Comparison of ENCODE assay signal across 15 cellular contexts in genomic region chr9:76692448-76693129, GRCh38.
DNase-seq lines count a peak whose midpoint lies in the region; ATAC-seq, FAIRE-seq and TF ChIP-seq lines count a peak whose summit lies in the region.
"Had no signal": no experiment of that assay in that cellular context is flagged by ENCODE, and none has a peak within 500 bp of the region (broad histone marks: within the 10 kb centered on the region; RNA-seq: fewer than 3 reads in every experiment).

No MANE protein-coding gene starts in this region.

- H3K27ac Mint-ChIP-seq in activated T-helper 17 cell treated with anti-CD3 and anti-CD28 coated beads, Interleukin-2, amount 50 U/mL, for 72 hours = no peak overlapping the region
- H3K27ac Mint-ChIP-seq in stimulated activated effector memory CD8-positive, alpha-beta T cell treated with anti-CD3 and anti-CD28 coated beads, Interleukin-12 subunit alpha, Interleukin-12 subunit beta, amount 100 ng/mL, for 72 hours = no peak overlapping the region
- H3K27ac Mint-ChIP-seq: activated T-helper 1 cell treated with anti-CD3 and anti-CD28 coated beads, Interleukin-12 subunit alpha, Interleukin-12 subunit beta, Interleukin-2, Interleukin-4 antibody, amounts not matched to agents 30 ng/mL and 10 ng/mL and 1 ng/mL, durations not matched to agents 14 hours and 24 hours and 36 hours had no signal

- H3K27me3 ChIP-seq in iPS-20b (ENCODE audit: insufficient read depth, low read length) = peaks cover 46% of the 10 kb centered on the region
- H3K27me3 ChIP-seq: neutrophil had no signal

- H3K4me3 Mint-ChIP-seq in activated T-cell treated with anti-CD3 and anti-CD28 coated beads, Interleukin-2, amount 50 U/mL, for 4 hours = peak overlapping the region; percentile 69
- H3K4me3 Mint-ChIP-seq in activated T-helper 17 cell treated with anti-CD3 and anti-CD28 coated beads, Interleukin-2, amount 50 U/mL, for 72 hours = peak overlapping the region; percentile 63
- peak overlapping the region; percentile 45 for H3K4me3 Mint-ChIP-seq in stimulated activated effector memory CD8-positive, alpha-beta T cell treated with anti-CD3 and anti-CD28 coated beads, Interleukin-12 subunit alpha, Interleukin-12 subunit beta, amount 100 ng/mL, for 72 hours

- no peaks in the 10 kb centered on the region for H3K9me3 ChIP-seq in iPS-20b (ENCODE audit: insufficient read depth, low read depth, low read length)
- H3K9me3 ChIP-seq: neutrophil, thyroid gland had no signal

- H3K4me3 ChIP-seq in iPS-20b (ENCODE audit: low read length) = peak overlapping the region; percentile 88; the same call in 1 of the 2 replicates
- H3K4me3 ChIP-seq: SK-N-MC, thyroid gland had no signal

- peaks cover 8% of the 10 kb centered on the region for H3K4me1 Mint-ChIP-seq in activated T-cell treated with anti-CD3 and anti-CD28 coated beads, Interleukin-2, amount 50 U/mL, for 4 hours (ENCODE audit: low read depth)
- peaks cover 14% of the 10 kb centered on the region for H3K4me1 Mint-ChIP-seq in activated T-helper 17 cell treated with anti-CD3 and anti-CD28 coated beads, Interleukin-2, amount 50 U/mL, for 72 hours
- peaks cover 22% of the 10 kb centered on the region for H3K4me1 Mint-ChIP-seq in stimulated activated effector memory CD8-positive, alpha-beta T cell treated with anti-CD3 and anti-CD28 coated beads, Interleukin-12 subunit alpha, Interleukin-12 subunit beta, amount 100 ng/mL, for 72 hours

- no peak overlapping the region for H3K27ac ChIP-seq in iPS-20b (ENCODE audit: low read length)
- H3K27ac ChIP-seq: SK-N-MC, thyroid gland had no signal

- no peak for DNase-seq in activated T-cell treated with anti-CD3 and anti-CD28 coated beads, Interleukin-2, amount 50 U/mL, for 4 hours
- no peak for DNase-seq in activated T-cell treated with anti-CD3 and anti-CD28 coated beads, Interleukin-2, amount 50 U/mL, for 48 hours
- DNase-seq in stimulated activated effector memory CD8-positive, alpha-beta T cell treated with anti-CD3 and anti-CD28 coated beads, Interleukin-12 subunit alpha, Interleukin-12 subunit beta, amount 100 ng/mL, for 72 hours (ENCODE audit: low spot score in 2 of 2) = peak in 1 of 2 donors; percentile 39
- DNase-seq in DMS153 (lab: John Stamatoyannopoulos, UW) (no peak), GM12891 (ENCODE audit: insufficient read length, low spot score) (no peak)
- DNase-seq: activated CD4-positive, CD25-positive, alpha-beta regulatory T cell; NCI-H2171 treated with DMSO at 0.1 percent for 48 hours; thyroid gland had no signal

- no peaks in the 10 kb centered on the region for H3K36me3 ChIP-seq in iPS-20b (ENCODE audit: insufficient read depth, low read depth, low read length)
- H3K36me3 ChIP-seq: neutrophil, thyroid gland had no signal

- ATAC-seq in activated T-cell treated with anti-CD3 and anti-CD28 coated beads, Interleukin-2, amount 50 U/mL, for 4 hours = no peak
- ATAC-seq in activated T-helper 17 cell treated with anti-CD3 and anti-CD28 coated beads, Interleukin-2, amount 50 U/mL, for 72 hours (replicated peaks) = no peak
- no peak for ATAC-seq in stimulated activated effector memory CD8-positive, alpha-beta T cell treated with anti-CD3 and anti-CD28 coated beads, Interleukin-12 subunit alpha, Interleukin-12 subunit beta, amount 100 ng/mL, for 72 hours
- no peak for ATAC-seq in GM19397 (IDR thresholded peaks at IDR 0.05; ENCODE audit: unreplicated experiment)

- H3K27me3 Mint-ChIP-seq in activated T-cell treated with anti-CD3 and anti-CD28 coated beads, Interleukin-2, amount 50 U/mL, for 4 hours (ENCODE audit: low read depth) = peaks cover 53% of the 10 kb centered on the region
- H3K27me3 Mint-ChIP-seq in activated T-helper 17 cell treated with anti-CD3 and anti-CD28 coated beads, Interleukin-2, amount 50 U/mL, for 72 hours = peaks cover 49% of the 10 kb centered on the region

- no peak for TF ChIP-seq POLR2A in GM12891 (IDR thresholded peaks at IDR 0.05; ENCODE audit: low read depth, low read length)

- peak overlapping the region; percentile 73; the same call in 1 of the 2 replicates for H3K9ac ChIP-seq in iPS-20b (ENCODE audit: low read depth, low read length)

- FAIRE-seq in GM12891 (lab: Jason Lieb, UNC) = no peak
- FAIRE-seq: endometrium had no signal

- peaks cover 15% of the 10 kb centered on the region; the same call in 1 of the 2 replicates for H3K4me1 ChIP-seq in iPS-20b (ENCODE audit: insufficient read depth, low read length)

- H3K36me3 Mint-ChIP-seq in activated T-cell treated with anti-CD3 and anti-CD28 coated beads, Interleukin-2, amount 50 U/mL, for 4 hours (ENCODE audit: insufficient read depth) = no peaks in the 10 kb centered on the region
- no peaks in the 10 kb centered on the region for H3K36me3 Mint-ChIP-seq in activated T-helper 17 cell treated with anti-CD3 and anti-CD28 coated beads, Interleukin-2, amount 50 U/mL, for 72 hours (ENCODE audit: low read depth)
- no peaks in the 10 kb centered on the region for H3K36me3 Mint-ChIP-seq in stimulated activated effector memory CD8-positive, alpha-beta T cell treated with anti-CD3 and anti-CD28 coated beads, Interleukin-12 subunit alpha, Interleukin-12 subunit beta, amount 100 ng/mL, for 72 hours

- no peaks in the 10 kb centered on the region for H3K9me3 Mint-ChIP-seq in activated T-cell treated with anti-CD3 and anti-CD28 coated beads, Interleukin-2, amount 50 U/mL, for 4 hours
- H3K9me3 Mint-ChIP-seq in activated T-helper 17 cell treated with anti-CD3 and anti-CD28 coated beads, Interleukin-2, amount 50 U/mL, for 72 hours = no peaks in the 10 kb centered on the region
- H3K9me3 Mint-ChIP-seq in stimulated activated effector memory CD8-positive, alpha-beta T cell treated with anti-CD3 and anti-CD28 coated beads, Interleukin-12 subunit alpha, Interleukin-12 subunit beta, amount 100 ng/mL, for 72 hours = no peaks in the 10 kb centered on the region
- H3K9me3 Mint-ChIP-seq: activated T-helper 1 cell treated with anti-CD3 and anti-CD28 coated beads, Interleukin-12 subunit alpha, Interleukin-12 subunit beta, Interleukin-2, Interleukin-4 antibody, amounts not matched to agents 30 ng/mL and 10 ng/mL and 1 ng/mL, durations not matched to agents 14 hours and 24 hours and 36 hours had no signal

TF ChIP-seq in GM12891, 5 proteins besides CTCF, POLR2A, EP300 and RAD21:
- TF ChIP-seq TAF1 (IDR thresholded peaks at IDR 0.05; ENCODE audit: low read depth, low read length) = no peak
- TF ChIP-seq POU2F2 (IDR thresholded peaks at IDR 0.05; ENCODE audit: low read depth, low read length) = no peak
- TF ChIP-seq PAX5 (IDR thresholded peaks at IDR 0.05; ENCODE audit: insufficient read depth, low read length, severe bottlenecking) = no peak
- no peak for TF ChIP-seq SPI1 (IDR thresholded peaks at IDR 0.05; ENCODE audit: low read depth, low read length)
- no peak for TF ChIP-seq POLR2AphosphoS5 (IDR thresholded peaks at IDR 0.05; ENCODE audit: low read depth, low read length)
